Comparison of ENCODE assay signal across 29 cellular contexts in the genomic region with DNA sequence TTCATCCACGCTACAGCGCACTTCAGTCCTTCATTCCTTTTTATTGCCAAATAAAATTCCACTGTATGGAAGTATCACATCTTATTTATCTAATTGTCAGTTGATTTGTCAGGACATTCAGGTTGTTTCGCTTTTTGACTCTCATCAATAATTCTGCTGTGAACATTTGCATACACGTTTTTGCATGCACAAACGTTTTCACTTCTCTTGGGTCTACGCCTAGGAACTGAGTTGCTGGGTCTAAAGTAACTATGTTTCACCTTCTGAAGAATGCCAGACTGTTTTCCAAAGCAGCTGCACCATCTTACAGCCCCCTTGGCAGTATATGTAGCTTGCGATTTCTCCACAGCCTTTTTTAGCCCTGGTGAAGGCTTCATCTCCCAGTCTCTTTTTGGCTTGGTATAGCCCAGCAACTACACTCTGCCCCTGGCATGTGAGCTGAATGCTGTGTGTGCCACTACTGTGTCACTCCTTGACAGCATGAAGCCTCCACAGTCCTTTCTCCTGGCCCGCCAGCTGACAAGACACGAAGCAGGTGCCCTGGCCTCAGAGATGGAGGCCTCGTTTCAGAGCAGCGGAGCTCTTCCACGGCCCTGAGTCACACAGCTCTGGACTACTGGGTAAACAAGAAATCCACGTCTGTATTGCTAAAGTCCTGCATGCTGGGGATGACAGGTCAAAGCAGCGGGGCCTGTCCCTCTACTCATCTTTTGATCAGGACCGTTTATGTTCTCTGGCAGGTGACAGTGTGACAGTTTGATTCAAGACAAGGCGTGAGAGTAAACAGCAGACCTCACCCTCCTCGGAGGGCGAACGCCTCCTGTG.
DNase-seq lines count a peak whose midpoint lies in the region; ATAC-seq and TF ChIP-seq lines count a peak whose summit lies in the region.
"Had no signal": no experiment of that assay in that cellular context is flagged by ENCODE, and none has a peak within 500 bp of the region (broad histone marks: within the 10 kb centered on the region; RNA-seq: fewer than 3 reads in every experiment).

No MANE protein-coding gene starts in this region.

- no peaks in the 10 kb centered on the region for H4K20me1 ChIP-seq in DOHH2 (ENCODE audit: control insufficient read depth, insufficient read depth, low read depth, low read length)

- peaks cover 2% of the 10 kb centered on the region for H3K4me1 Mint-ChIP-seq in brain
- peaks cover 7% of the 10 kb centered on the region for H3K4me1 Mint-ChIP-seq in T-helper 17 cell

- peaks cover 28% of the 10 kb centered on the region for H3K4me1 ChIP-seq in DOHH2 (ENCODE audit: control insufficient read depth, low read length)
- no peaks in the 10 kb centered on the region for H3K4me1 ChIP-seq in rectal smooth muscle tissue (ENCODE audit: control insufficient read depth, insufficient read depth, low read length)
- H3K4me1 ChIP-seq: Caco-2, stomach, tibial artery had no signal

- TF ChIP-seq CTCF in DOHH2 (IDR thresholded peaks at IDR 0.05; ENCODE audit: low read depth, low read length, poor library complexity, severe bottlenecking) (no peak), brain (conservative IDR thresholded peaks at IDR 0.05) (no peak)

- H3K9ac ChIP-seq in rectal smooth muscle tissue (ENCODE audit: low read length): no peak overlapping the region

- H3K9me3 ChIP-seq in DOHH2 (ENCODE audit: control insufficient read depth, insufficient read depth, low read length) (no peaks in the 10 kb centered on the region), T-helper 17 cell (ENCODE audit: control insufficient read depth, low read length, poor library complexity, severe bottlenecking) (no peaks in the 10 kb centered on the region)
- H3K9me3 ChIP-seq: Caco-2, stomach, tibial artery had no signal

- peak overlapping the region; percentile 40 for H3K4me2 ChIP-seq in DOHH2 (ENCODE audit: low read length)

- H3K36me3 Mint-ChIP-seq in brain (peaks cover 85% of the 10 kb centered on the region), T-helper 17 cell (ENCODE audit: low read depth) (no peaks in the 10 kb centered on the region)
- H3K36me3 Mint-ChIP-seq: activated naive CD8-positive, alpha-beta T cell had no signal

- no peaks in the 10 kb centered on the region for H3K9me3 Mint-ChIP-seq in brain
- H3K9me3 Mint-ChIP-seq: effector memory CD8-positive, alpha-beta T cell had no signal

- H3K27ac Mint-ChIP-seq in brain: peak overlapping the region in 3 of 5 experiments; percentile 3 to 74 (median 51)
- H3K27ac Mint-ChIP-seq in T-helper 17 cell: no peak overlapping the region
- H3K27ac Mint-ChIP-seq: activated naive CD8-positive, alpha-beta T cell; effector memory CD8-positive, alpha-beta T cell had no signal

- H3K79me2 ChIP-seq in DOHH2 (ENCODE audit: control insufficient read depth, low read length): no peaks in the 10 kb centered on the region

- H3K4me3 ChIP-seq in DOHH2 (ENCODE audit: low read length): peak overlapping the region; percentile 7; the same call in 1 of the 2 replicates
- H3K4me3 ChIP-seq in rectal smooth muscle tissue (ENCODE audit: low read length): no peak overlapping the region
- H3K4me3 ChIP-seq: cardiac muscle cell, coronary artery, skin epidermis, stomach, tibial artery had no signal

- H3K9me2 ChIP-seq in DOHH2 (replicated peaks; ENCODE audit: control insufficient read depth, low read length): no peaks in the 10 kb centered on the region

- H3K4me3 Mint-ChIP-seq in brain: no peak overlapping the region
- H3K4me3 Mint-ChIP-seq in T-helper 17 cell: no peak overlapping the region
- H3K4me3 Mint-ChIP-seq: activated naive CD8-positive, alpha-beta T cell; effector memory CD8-positive, alpha-beta T cell had no signal

- no peak overlapping the region for H3K27ac ChIP-seq in DOHH2 (ENCODE audit: low read depth, low read length)
- peak overlapping the region; percentile 27 for H3K27ac ChIP-seq in rectal smooth muscle tissue (ENCODE audit: low read depth, low read length)
- H3K27ac ChIP-seq: cardiac muscle cell, coronary artery, tibial artery had no signal

- H3K27me3 ChIP-seq in DOHH2 (ENCODE audit: control insufficient read depth, low read length) (no peaks in the 10 kb centered on the region), rectal smooth muscle tissue (ENCODE audit: control insufficient read depth, insufficient read depth, low read length) (no peaks in the 10 kb centered on the region)
- H3K27me3 ChIP-seq: cardiac muscle cell, stomach, tibial artery had no signal

- peaks cover 72% of the 10 kb centered on the region for H3K36me3 ChIP-seq in DOHH2 (ENCODE audit: control insufficient read depth, low read length)
- H3K36me3 ChIP-seq in rectal smooth muscle tissue (ENCODE audit: control insufficient read depth, insufficient read depth, low read length): peaks cover 8% of the 10 kb centered on the region
- H3K36me3 ChIP-seq: cardiac muscle cell had no signal

- DNase-seq in T-helper 17 cell (no peak), 8988T (no peak), midbrain (lab: John Stamatoyannopoulos, UW) (no peak)
- DNase-seq: activated CD4-positive, alpha-beta T cell treated with anti-CD3 and anti-CD28 coated beads for 48 hours; activated CD8-positive, alpha-beta memory T cell treated with anti-CD3 and anti-CD28 coated beads for 24 hours; activated effector memory CD4-positive, alpha-beta T cell treated with Interleukin-2 at 50 U/mL for 16 hours; anterior cingulate cortex; C1 segment of cervical spinal cord; Caco-2; DND-41; effector memory CD8-positive, alpha-beta T cell; foreskin fibroblast; Karpas-422; MV-4-11; NCI-H1436 treated with DMSO at 0.1 percent for 48 hours; NCI-H2107; NCI-H774; occipital lobe; stomach had no signal

- H3F3A ChIP-seq in DOHH2 (ENCODE audit: control insufficient read depth, insufficient read depth): no peaks in the 10 kb centered on the region

- ATAC-seq in GM21723 (IDR thresholded peaks at IDR 0.05; ENCODE audit: unreplicated experiment) (peak; percentile 56), T-helper 17 cell (no peak)
- ATAC-seq: effector memory CD8-positive, alpha-beta T cell; esophagus mucosa had no signal

- H3K27me3 Mint-ChIP-seq in brain (no peaks in the 10 kb centered on the region), T-helper 17 cell (peaks cover 16% of the 10 kb centered on the region)
- H3K27me3 Mint-ChIP-seq: activated naive CD8-positive, alpha-beta T cell had no signal
